ENCODE assay signal across 13 cellular contexts in the genomic region with DNA sequence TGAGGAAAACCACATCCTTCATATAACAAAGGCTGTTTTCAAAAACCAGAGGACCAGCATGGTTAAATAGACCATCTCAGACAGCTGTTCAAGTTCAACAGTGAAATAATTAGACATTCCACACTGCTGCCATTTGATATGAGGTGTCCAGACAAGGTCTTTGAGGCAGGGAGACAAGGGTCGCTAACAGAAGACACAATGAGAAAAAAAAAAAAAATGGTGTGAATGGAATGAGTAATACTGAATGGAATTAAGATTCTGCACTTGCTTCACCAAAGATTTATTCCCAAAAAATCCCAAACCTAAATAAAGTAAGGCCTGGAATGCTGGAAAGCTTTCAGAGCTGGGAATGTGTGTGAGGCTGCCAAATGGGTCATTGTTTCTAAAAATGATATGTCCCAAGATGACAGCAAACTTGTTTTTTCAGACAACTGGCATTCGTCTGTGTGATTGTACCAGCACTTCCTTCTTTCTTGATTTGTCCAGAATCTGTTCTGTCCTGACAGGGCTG.
A peak's percentile ranks its signal among the peaks of the same experiment; 100 is the strongest.
DNase-seq lines count a peak whose midpoint lies in the region; ATAC-seq, FAIRE-seq and TF ChIP-seq lines count a peak whose summit lies in the region.
"Had no signal": no experiment of that assay in that cellular context is flagged by ENCODE, and none has a peak within 500 bp of the region (broad histone marks: within the 10 kb centered on the region; RNA-seq: fewer than 3 reads in every experiment).

No MANE protein-coding gene starts in this region.

- H3K27ac Mint-ChIP-seq in stimulated activated naive CD8-positive, alpha-beta T cell treated with anti-CD3 and anti-CD28 coated beads, Interleukin-15, Interleukin-2, amounts not matched to agents 100 ng/mL and 50 ng/mL, for 24 hours, result peak overlapping the region; percentile 69

- no peak for TF ChIP-seq CTCF in foreskin keratinocyte (conservative IDR thresholded peaks at IDR 0.05)

- H3K4me3 Mint-ChIP-seq in stimulated activated naive CD8-positive, alpha-beta T cell treated with anti-CD3 and anti-CD28 coated beads, Interleukin-15, Interleukin-2, amounts not matched to agents 100 ng/mL and 50 ng/mL, for 24 hours, result no peak overlapping the region
- H3K4me3 Mint-ChIP-seq: activated T-cell treated with anti-CD3 and anti-CD28 coated beads, Interleukin-2, amount 50 U/mL, for 24 hours had no signal

- no peak for FAIRE-seq in urothelium cell line (lab: Jason Lieb, UNC)
- FAIRE-seq: D721Med, endometrium had no signal

- H3K4me1 ChIP-seq in foreskin keratinocyte, result no peaks in the 10 kb centered on the region
- H3K4me1 ChIP-seq: thyroid gland had no signal

- no peak for ATAC-seq in stimulated activated naive CD8-positive, alpha-beta T cell treated with anti-CD3 and anti-CD28 coated beads, Interleukin-15, Interleukin-2, amounts not matched to agents 100 U/mL and 50 U/mL, for 24 hours
- no peak for ATAC-seq in foreskin keratinocyte

- no peak overlapping the region for H3K27ac ChIP-seq in foreskin keratinocyte
- H3K27ac ChIP-seq: left ventricle myocardium inferior, thyroid gland had no signal

- no peaks in the 10 kb centered on the region for H3K27me3 ChIP-seq in foreskin keratinocyte
- H3K27me3 ChIP-seq: thyroid gland had no signal

- no peaks in the 10 kb centered on the region for H3K9me3 Mint-ChIP-seq in stimulated activated naive CD8-positive, alpha-beta T cell treated with anti-CD3 and anti-CD28 coated beads, Interleukin-15, Interleukin-2, amounts not matched to agents 100 ng/mL and 50 ng/mL, for 24 hours

- H3K36me3 Mint-ChIP-seq in stimulated activated naive CD8-positive, alpha-beta T cell treated with anti-CD3 and anti-CD28 coated beads, Interleukin-15, Interleukin-2, amounts not matched to agents 100 ng/mL and 50 ng/mL, for 24 hours (ENCODE audit: low read depth), result no peaks in the 10 kb centered on the region

- peaks cover 24% of the 10 kb centered on the region for H3K4me1 Mint-ChIP-seq in stimulated activated naive CD8-positive, alpha-beta T cell treated with anti-CD3 and anti-CD28 coated beads, Interleukin-15, Interleukin-2, amounts not matched to agents 100 ng/mL and 50 ng/mL, for 24 hours (ENCODE audit: low read depth)

- H3K27me3 Mint-ChIP-seq in stimulated activated naive CD8-positive, alpha-beta T cell treated with anti-CD3 and anti-CD28 coated beads, Interleukin-15, Interleukin-2, amounts not matched to agents 100 ng/mL and 50 ng/mL, for 24 hours, result no peaks in the 10 kb centered on the region
- H3K27me3 Mint-ChIP-seq: activated T-cell treated with anti-CD3 and anti-CD28 coated beads, Interleukin-2, amount 50 U/mL, for 24 hours had no signal

- DNase-seq in stimulated activated naive CD8-positive, alpha-beta T cell treated with anti-CD3 and anti-CD28 coated beads, Interleukin-15, Interleukin-2, amounts not matched to agents 100 U/mL and 50 U/mL, for 24 hours, result no peak
- DNase-seq in OCI-M1 (lab: John Stamatoyannopoulos, UW) (peak; percentile 60), foreskin keratinocyte (peak; percentile 9 to 22), urothelium cell line (ENCODE audit: low spot score) (peak; percentile 58), NCI-H82 treated with DMSO at 0.1 percent for 48 hours (lab: John Stamatoyannopoulos, UW; ENCODE audit: unreplicated experiment) (no peak)
- DNase-seq in stimulated activated CD4-positive, alpha-beta T cell treated with anti-CD3 and anti-CD28 coated beads, Interleukin-2, amount 100 ng/mL, for 24 hours, result no peak
- DNase-seq in activated CD4-positive, alpha-beta T cell treated with anti-CD3 and anti-CD28 coated beads, Interleukin-2, amount 50 U/mL, for 4 hours, result no peak
- DNase-seq: activated T-cell treated with anti-CD3 and anti-CD28 coated beads, Interleukin-2, amount 50 U/mL, for 24 hours; left ventricle myocardium inferior; thyroid gland had no signal

Comparison
In these comparisons a context has a peak if more than half of its experiments do, and no peak if none do; other contexts are left out.
1. DNase-seq: peak in OCI-M1 (single experiment), foreskin keratinocyte (2 of 2) and urothelium cell line (single experiment); none in stimulated activated naive CD8-positive, alpha-beta T cell treated with anti-CD3 and anti-CD28 coated beads, Interleukin-15, Interleukin-2, amounts not matched to agents 100 U/mL and 50 U/mL, for 24 hours (single experiment), NCI-H82 treated with DMSO at 0.1 percent for 48 hours (single experiment), stimulated activated CD4-positive, alpha-beta T cell treated with anti-CD3 and anti-CD28 coated beads, Interleukin-2, amount 100 ng/mL, for 24 hours (0 of 2) and activated CD4-positive, alpha-beta T cell treated with anti-CD3 and anti-CD28 coated beads, Interleukin-2, amount 50 U/mL, for 4 hours (0 of 2).